20 cellular contexts compared by ENCODE assay signal in genomic region chr3:151766454-151766853, GRCh38. TPM values are rescaled to one million over a fixed set of nuclear protein-coding genes. Genes with fewer than 3 reads are reported as not detected.
DNase-seq lines count a peak whose midpoint lies in the region; ATAC-seq and TF ChIP-seq lines count a peak whose summit lies in the region.
"Had no signal": no experiment of that assay in that cellular context is flagged by ENCODE, and none has a peak within 500 bp of the region (broad histone marks: within the 10 kb centered on the region; RNA-seq: fewer than 3 reads in every experiment).

No MANE protein-coding gene starts in this region.

- ATAC-seq in right cardiac atrium (peak; percentile 14 to 58), Right ventricle myocardium superior (ENCODE audit: poor library complexity) (no peak)
- ATAC-seq: left colon; stimulated activated effector memory CD8-positive, alpha-beta T cell treated with anti-CD3 and anti-CD28 coated beads, Interleukin-12 subunit alpha, Interleukin-12 subunit beta, amount 100 ng/mL, for 72 hours had no signal

- TF ChIP-seq CTCF in fibroblast of lung (conservative IDR thresholded peaks at IDR 0.05 in 1 of 2, IDR thresholded peaks at IDR 0.05 in 1 of 2; ENCODE audit: low read depth in 1 of 2, low read length in 2 of 2) (no peak), Peyer's patch (IDR thresholded peaks at IDR 0.05) (no peak)

- no peak overlapping the region for H3K27ac ChIP-seq in right cardiac atrium (ENCODE audit: low read length)
- peak overlapping the region; percentile 76 for H3K27ac ChIP-seq in SJSA1
- no peak overlapping the region for H3K27ac ChIP-seq in fibroblast of lung (ENCODE audit: insufficient read depth, low read length)
- no peak overlapping the region for H3K27ac ChIP-seq in Peyer's patch
- H3K27ac ChIP-seq: ovary, SJCRH30, transverse colon had no signal

- in situ Hi-C loops in G401 (cut with HindIII; ENCODE audit: low sequenced_read_pairs) = no loop called here

- H3K4me3 ChIP-seq in right cardiac atrium (ENCODE audit: low read length) = no peak overlapping the region
- no peak overlapping the region for H3K4me3 ChIP-seq in SJSA1
- H3K4me3 ChIP-seq in fibroblast of lung (replicated peaks in 1 of 4; ENCODE audit: control extremely low read depth in 1 of 4, insufficient read depth in 1 of 4, low read depth in 3 of 4, low read length in 4 of 4) = no peak overlapping the region
- no peak overlapping the region for H3K4me3 ChIP-seq in Peyer's patch
- H3K4me3 ChIP-seq: ovary, SJCRH30, smooth muscle cell, transverse colon had no signal

- H3K79me2 ChIP-seq in fibroblast of lung (ENCODE audit: control insufficient read depth, insufficient read depth, low read length) = no peaks in the 10 kb centered on the region

- intact Hi-C loops in right cardiac atrium (cut with DNase I) (no loop called here), Right ventricle myocardium superior (cut with DNase I) (no loop called here)

- TF ChIP-seq POLR2A in Peyer's patch (IDR thresholded peaks at IDR 0.05) = no peak

- no peak overlapping the region for H2AFZ ChIP-seq in fibroblast of lung (ENCODE audit: low read length)

- no peaks in the 10 kb centered on the region for H4K20me1 ChIP-seq in fibroblast of lung (ENCODE audit: control insufficient read depth, extremely low read depth, insufficient read depth, low read length)

- no peak for DNase-seq in right cardiac atrium
- no peak for DNase-seq in Right ventricle myocardium superior
- peak; percentile 41 to 77 for DNase-seq in SJSA1 (ENCODE audit: low read depth in 1 of 2, low spot score in 2 of 2)
- DNase-seq in fibroblast of lung (ENCODE audit: low read depth in 2 of 2) = peak; percentile 1 to 50
- DNase-seq in 8988T = no peak
- DNase-seq in G401 (ENCODE audit: low spot score) = no peak
- DNase-seq in NCI-H1436 treated with DMSO at 0.1 percent for 48 hours (lab: John Stamatoyannopoulos, UW) = no peak
- DNase-seq in Peyer's patch = no peak
- DNase-seq: activated CD4-positive, alpha-beta memory T cell treated with anti-CD3 and anti-CD28 coated beads, Interleukin-2, amount 10 ng/mL, durations not matched to agents 7 days and 5 days; COR-L47; H9; hypothalamus; left colon; NCI-H1105; NCI-H345; ovary; SJCRH30; transverse colon had no signal

- no peak overlapping the region for H3K4me2 ChIP-seq in fibroblast of lung (ENCODE audit: extremely low read depth, insufficient read depth, low read length)
- H3K4me2 ChIP-seq: smooth muscle cell had no signal

- WGBS in right cardiac atrium = 48% methylated on average over 2 of the region's 2 CpGs

- no peaks in the 10 kb centered on the region for H3K27me3 ChIP-seq in right cardiac atrium (ENCODE audit: control insufficient read depth, insufficient read depth)
- no peaks in the 10 kb centered on the region for H3K27me3 ChIP-seq in SJSA1 (replicated peaks)
- H3K27me3 ChIP-seq in fibroblast of lung (ENCODE audit: control insufficient read depth, insufficient read depth, low read length) = no peaks in the 10 kb centered on the region
- H3K27me3 ChIP-seq in Peyer's patch = no peaks in the 10 kb centered on the region
- H3K27me3 ChIP-seq: ovary, SJCRH30, transverse colon had no signal

- H3K9me3 ChIP-seq in right cardiac atrium (ENCODE audit: control insufficient read depth, low read length) (no peaks in the 10 kb centered on the region), SJSA1 (replicated peaks) (no peaks in the 10 kb centered on the region), fibroblast of lung (ENCODE audit: control insufficient read depth, insufficient read depth, low read depth, low read length) (no peaks in the 10 kb centered on the region), Peyer's patch (no peaks in the 10 kb centered on the region)
- H3K9me3 ChIP-seq: ovary, SJCRH30 had no signal

- H3K4me1 ChIP-seq in right cardiac atrium (ENCODE audit: control insufficient read depth, insufficient read depth, low read length) = peaks cover under 1% of the 10 kb centered on the region
- peaks cover 37% of the 10 kb centered on the region for H3K4me1 ChIP-seq in SJSA1 (replicated peaks)
- peaks cover 4% of the 10 kb centered on the region for H3K4me1 ChIP-seq in fibroblast of lung (ENCODE audit: control insufficient read depth, extremely low read depth, insufficient read depth, low read length)
- H3K4me1 ChIP-seq in Peyer's patch = peaks cover 0 to 10% (median 0%) of the 10 kb centered on the region in 4 donors
- H3K4me1 ChIP-seq: SJCRH30 had no signal

- H3K36me3 ChIP-seq in SJSA1 (no peaks in the 10 kb centered on the region), fibroblast of lung (ENCODE audit: control insufficient read depth, insufficient read depth, low read length) (no peaks in the 10 kb centered on the region), Peyer's patch (no peaks in the 10 kb centered on the region)
- H3K36me3 ChIP-seq: ovary, SJCRH30, transverse colon had no signal

- H3K9ac ChIP-seq in fibroblast of lung (ENCODE audit: insufficient read depth, low read length) = no peak overlapping the region

RNA-seq across cellular contexts. Expression of gene AADACL2, which starts 32.7 kb away (rescaled TPM):
- total RNA-seq in right cardiac atrium = not detected
- polyA plus RNA-seq in right cardiac atrium = 0.05 TPM
- not detected for total RNA-seq in Right ventricle myocardium superior
- not detected in 2 replicates for total RNA-seq in SJSA1 (2014; rRNA removed; shearing (Covaris generic))
- under 0.01 TPM in 1 of 2 replicates, not detected in the other for total RNA-seq in fibroblast of lung
- not detected in 2 replicates for polyA plus RNA-seq in fibroblast of lung
- not detected in 2 replicates for polyA plus RNA-seq in fibroblast of lung (2012)
- not detected in 2 replicates for polyA minus RNA-seq in fibroblast of lung (ENCODE audit: low replicate concordance)
- total RNA-seq in G401 (2014; rRNA removed; shearing (Covaris generic)) = not detected in 2 replicates
- 1 to 10 TPM in 1 of 4 donors, under 1 TPM in 1, not detected in 2; 0.66 to 1.3 TPM for total RNA-seq in Peyer's patch
- total RNA-seq: activated CD4-positive, alpha-beta memory T cell treated with anti-CD3 and anti-CD28 coated beads, Interleukin-2, amount 10 ng/mL, durations not matched to agents 7 days and 5 days; H9; SJCRH30; smooth muscle cell; transverse colon had no signal
- polyA plus RNA-seq: smooth muscle cell had no signal

RNA-seq across cellular contexts. Expression of gene AADAC, which starts 47.5 kb away (rescaled TPM):
- under 1 TPM in 3 of 4 donors, not detected in 1; 0.17 to 0.44 (median 0.42) TPM for total RNA-seq in right cardiac atrium
- not detected for polyA plus RNA-seq in right cardiac atrium
- total RNA-seq in Right ventricle myocardium superior = not detected
- 0.34 TPM in 2 replicates for total RNA-seq in SJSA1 (2014; rRNA removed; shearing (Covaris generic))
- total RNA-seq in fibroblast of lung = 0.17 and 0.77 TPM in 2 replicates
- polyA plus RNA-seq in fibroblast of lung = 0.41 TPM in 1 of 2 replicates, not detected in the other
- polyA plus RNA-seq in fibroblast of lung (2012) = 0.47 TPM in 1 of 2 replicates, not detected in the other
- polyA minus RNA-seq in fibroblast of lung (ENCODE audit: low replicate concordance) = not detected in 2 replicates
- total RNA-seq in G401 (2014; rRNA removed; shearing (Covaris generic)) = not detected in 2 replicates
- 100 to 1,000 TPM in 1 of 4 donors, 10 to 100 TPM in 2, 1 to 10 TPM in 1; 9.9 to 239 (median 67.4) TPM for total RNA-seq in Peyer's patch
- total RNA-seq: activated CD4-positive, alpha-beta memory T cell treated with anti-CD3 and anti-CD28 coated beads, Interleukin-2, amount 10 ng/mL, durations not matched to agents 7 days and 5 days; H9; left colon; SJCRH30 had no signal

Comparison
In these comparisons a context has a peak if more than half of its experiments do, and no peak if none do; other contexts are left out.
1. DNase-seq: peak in SJSA1 (2 of 2) and fibroblast of lung (2 of 2); none in right cardiac atrium (0 of 3), Right ventricle myocardium superior (single experiment), 8988T (single experiment), G401 (single experiment), NCI-H1436 treated with DMSO at 0.1 percent for 48 hours (single experiment) and Peyer's patch (0 of 3).